In the genomic region with DNA sequence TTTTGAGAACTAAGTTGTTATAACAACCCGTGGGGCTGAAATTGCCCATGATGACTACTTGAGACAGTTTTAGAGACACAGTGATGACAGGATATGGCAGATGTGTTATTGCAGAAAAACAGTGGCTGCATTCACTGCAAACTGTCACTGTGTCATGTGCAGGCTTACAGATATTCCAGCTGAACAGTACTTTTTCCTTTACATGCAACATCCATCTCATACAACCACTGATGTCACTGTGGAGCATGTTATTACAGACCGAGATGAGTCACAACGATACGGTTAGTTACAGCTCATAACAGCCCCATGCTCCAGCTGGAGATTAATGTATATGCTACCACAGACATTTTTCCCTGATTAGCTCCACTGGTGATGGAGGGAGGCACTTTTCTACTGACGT, we compare ENCODE assay signal across 8 cellular contexts.
A peak's percentile ranks its signal among the peaks of the same experiment; 100 is the strongest.
DNase-seq lines count a peak whose midpoint lies in the region; ATAC-seq and TF ChIP-seq lines count a peak whose summit lies in the region.

No MANE protein-coding gene starts in this region.

- H3K4me1 Mint-ChIP-seq in activated CD8-positive, alpha-beta T cell treated with anti-CD3 and anti-CD28 coated beads for 36 hours (ENCODE audit: low read depth): no peaks in the 10 kb centered on the region

- no peak overlapping the region for H3K27ac Mint-ChIP-seq in activated CD8-positive, alpha-beta T cell treated with anti-CD3 and anti-CD28 coated beads for 36 hours

- TF ChIP-seq CTCF in activated CD8-positive, alpha-beta T cell treated with anti-CD3 and anti-CD28 coated beads for 36 hours (IDR thresholded peaks at IDR 0.05): no peak

- peaks cover 7% of the 10 kb centered on the region for H3K27me3 Mint-ChIP-seq in activated CD8-positive, alpha-beta T cell treated with anti-CD3 and anti-CD28 coated beads for 36 hours

- DNase-seq in foreskin melanocyte: peak; percentile 46
- no peak for DNase-seq in stimulated activated CD4-positive, alpha-beta T cell treated with anti-CD3 and anti-CD28 coated beads, Interleukin-15, amount 100 ng/mL, for 24 hours
- DNase-seq in activated CD8-positive, alpha-beta T cell treated with anti-CD3 and anti-CD28 coated beads for 36 hours: no peak
- no peak for DNase-seq in OCI-M1 (lab: John Stamatoyannopoulos, UW)
- DNase-seq in NCI-H2107 (lab: John Stamatoyannopoulos, UW): no peak

- H3K36me3 Mint-ChIP-seq in activated CD8-positive, alpha-beta T cell treated with anti-CD3 and anti-CD28 coated beads for 36 hours (ENCODE audit: low read depth): no peaks in the 10 kb centered on the region

- POLR2A ChIA-PET in activated CD8-positive, alpha-beta T cell treated with anti-CD3 and anti-CD28 coated beads for 36 hours (lab: Charles Lee): no interaction called here

- CTCF ChIA-PET in activated CD8-positive, alpha-beta T cell treated with anti-CD3 and anti-CD28 coated beads for 36 hours (lab: Charles Lee): no interaction called here

- no peak overlapping the region for H3K4me3 Mint-ChIP-seq in activated CD8-positive, alpha-beta T cell treated with anti-CD3 and anti-CD28 coated beads for 36 hours

- intact Hi-C loops in activated CD8-positive, alpha-beta T cell treated with anti-CD3 and anti-CD28 coated beads for 36 hours (cut with micrococcal nuclease): no loop called here

- ATAC-seq in GM18517 (IDR thresholded peaks at IDR 0.05; ENCODE audit: unreplicated experiment): peak; percentile 96
- peak; percentile 83 for ATAC-seq in GM21717 (IDR thresholded peaks at IDR 0.05; ENCODE audit: unreplicated experiment)
- peak; percentile 92 for ATAC-seq in HG03469 (IDR thresholded peaks at IDR 0.05; ENCODE audit: unreplicated experiment)
- no peak for ATAC-seq in activated CD8-positive, alpha-beta T cell treated with anti-CD3 and anti-CD28 coated beads for 36 hours

- peaks cover under 1% of the 10 kb centered on the region for H3K9me3 Mint-ChIP-seq in activated CD8-positive, alpha-beta T cell treated with anti-CD3 and anti-CD28 coated beads for 36 hours
